In the genomic region with DNA sequence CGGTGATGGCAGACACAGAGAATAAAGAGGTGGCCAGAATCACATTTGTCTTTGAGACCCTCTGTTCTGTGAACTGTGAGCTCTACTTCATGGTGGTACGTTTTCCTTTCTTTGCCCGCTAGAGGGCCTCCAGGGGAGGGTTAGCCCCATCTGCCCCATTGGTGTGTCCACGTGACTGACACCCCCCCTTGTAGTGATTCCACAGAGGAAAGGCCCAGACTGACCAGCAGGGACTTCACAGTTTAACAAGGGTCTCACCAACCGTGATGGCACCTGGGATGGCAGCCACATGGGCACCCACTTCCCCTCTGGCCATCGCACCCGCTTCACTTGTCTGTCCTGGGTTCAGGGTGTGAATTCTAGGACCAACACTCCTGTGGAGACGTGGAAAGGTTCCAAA, we compare ENCODE assay signal across 13 cellular contexts. TPM values are rescaled to one million over a fixed set of nuclear protein-coding genes. Genes with fewer than 3 reads are reported as not detected.
DNase-seq lines count a peak whose midpoint lies in the region; ATAC-seq and TF ChIP-seq lines count a peak whose summit lies in the region.
"Had no signal": no experiment of that assay in that cellular context is flagged by ENCODE, and none has a peak within 500 bp of the region (broad histone marks: within the 10 kb centered on the region; RNA-seq: fewer than 3 reads in every experiment).

No MANE protein-coding gene starts in this region.

- CTCF ChIA-PET in CD8-positive, alpha-beta memory T cell (lab: Charles Lee), result no interaction called here

- peaks cover 0 to 22% (median 3%) of the 10 kb centered on the region in 3 donors for H3K36me3 Mint-ChIP-seq in CD8-positive, alpha-beta memory T cell

- H3K27me3 Mint-ChIP-seq in CD8-positive, alpha-beta memory T cell, result no peaks in the 10 kb centered on the region
- H3K27me3 Mint-ChIP-seq: activated CD4-positive, alpha-beta T cell treated with anti-CD3 and anti-CD28 coated beads, Interleukin-2, amount 10 ng/mL, durations not matched to agents 7 days and 5 days had no signal

- H3K4me1 Mint-ChIP-seq in CD8-positive, alpha-beta memory T cell, result no peaks in the 10 kb centered on the region

- H3K9me3 Mint-ChIP-seq in CD8-positive, alpha-beta memory T cell, result no peaks in the 10 kb centered on the region
- H3K9me3 Mint-ChIP-seq: activated CD4-positive, alpha-beta T cell treated with anti-CD3 and anti-CD28 coated beads, Interleukin-2, amount 10 ng/mL, durations not matched to agents 7 days and 5 days; nephron progenitor cell had no signal

- no peak overlapping the region for H3K4me2 ChIP-seq in Karpas-422 (ENCODE audit: low read depth, low read length, poor library complexity, severe bottlenecking)
- no peak overlapping the region for H3K4me2 ChIP-seq in osteoblast (ENCODE audit: insufficient read depth, low read length)

- H3K27me3 ChIP-seq in Karpas-422 (ENCODE audit: low read length) (no peaks in the 10 kb centered on the region), osteoblast (ENCODE audit: insufficient read depth, low read length) (no peaks in the 10 kb centered on the region)
- H3K27me3 ChIP-seq in CD8-positive, alpha-beta memory T cell (ENCODE audit: insufficient read depth, low read length, poor library complexity, severe bottlenecking), result no peaks in the 10 kb centered on the region

- no peaks in the 10 kb centered on the region for H3K9me2 ChIP-seq in Karpas-422 (replicated peaks; ENCODE audit: insufficient read depth, low read length)

- H3K4me3 Mint-ChIP-seq in CD8-positive, alpha-beta memory T cell, result no peak overlapping the region
- H3K4me3 Mint-ChIP-seq: activated CD4-positive, alpha-beta T cell treated with anti-CD3 and anti-CD28 coated beads, Interleukin-2, amount 10 ng/mL, durations not matched to agents 7 days and 5 days; nephron progenitor cell had no signal

- peak; percentile 59; the same call in 1 of the 2 replicates for TF ChIP-seq CTCF in GM12874 (IDR thresholded peaks at IDR 0.05; ENCODE audit: insufficient read depth, low read depth, low read length)
- peak; percentile 19 for TF ChIP-seq CTCF in choroid plexus epithelial cell (conservative IDR thresholded peaks at IDR 0.05; ENCODE audit: low read depth, low read length)
- TF ChIP-seq CTCF in osteoblast (IDR thresholded peaks at IDR 0.05; ENCODE audit: extremely low read depth, low read depth, low read length), result peak; percentile 38

- H3K4me3 ChIP-seq in Karpas-422 (ENCODE audit: low read length) (no peak overlapping the region), choroid plexus epithelial cell (ENCODE audit: low read depth, low read length) (no peak overlapping the region), osteoblast (ENCODE audit: insufficient read depth, low read length) (no peak overlapping the region)
- no peak overlapping the region for H3K4me3 ChIP-seq in CD8-positive, alpha-beta memory T cell (ENCODE audit: low read length)

- H4K20me1 ChIP-seq in Karpas-422 (ENCODE audit: insufficient read depth, low read depth, low read length) (no peaks in the 10 kb centered on the region), osteoblast (ENCODE audit: insufficient read depth, low read length) (no peaks in the 10 kb centered on the region)

- H3K9me3 ChIP-seq in Karpas-422 (ENCODE audit: low read length) (no peaks in the 10 kb centered on the region), osteoblast (ENCODE audit: low read depth, low read length) (no peaks in the 10 kb centered on the region)
- no peaks in the 10 kb centered on the region for H3K9me3 ChIP-seq in CD8-positive, alpha-beta memory T cell (ENCODE audit: low read length)

- peaks cover 5% of the 10 kb centered on the region for H3K4me1 ChIP-seq in Karpas-422 (ENCODE audit: low read length)
- peaks cover under 1% of the 10 kb centered on the region for H3K4me1 ChIP-seq in osteoblast (ENCODE audit: insufficient read depth, low read length)
- H3K4me1 ChIP-seq in CD8-positive, alpha-beta memory T cell (ENCODE audit: insufficient read depth, low read length), result no peaks in the 10 kb centered on the region

- H3K27ac Mint-ChIP-seq in CD8-positive, alpha-beta memory T cell, result peak overlapping the region in 1 of 8 donors; percentile 21
- H3K27ac Mint-ChIP-seq: activated CD4-positive, alpha-beta T cell treated with anti-CD3 and anti-CD28 coated beads, Interleukin-2, amount 10 ng/mL, durations not matched to agents 7 days and 5 days; nephron progenitor cell had no signal

- no peak overlapping the region for H3K9ac ChIP-seq in Karpas-422 (ENCODE audit: low read length)

- H3K36me3 ChIP-seq in Karpas-422 (ENCODE audit: insufficient read depth, low read length), result no peaks in the 10 kb centered on the region
- H3K36me3 ChIP-seq in osteoblast (ENCODE audit: insufficient read depth, low read length), result no peaks in the 10 kb centered on the region
- H3K36me3 ChIP-seq in CD8-positive, alpha-beta memory T cell (ENCODE audit: insufficient read depth, low read length), result no peaks in the 10 kb centered on the region

- ATAC-seq in HG03025 (IDR thresholded peaks at IDR 0.05; ENCODE audit: low FRiP score, unreplicated experiment), result no peak

- POLR2A ChIA-PET in CD8-positive, alpha-beta memory T cell (lab: Charles Lee), result no interaction called here

- H3K27ac ChIP-seq in Karpas-422 (ENCODE audit: low read length) (no peak overlapping the region), osteoblast (ENCODE audit: low read depth, low read length) (no peak overlapping the region)
- no peak overlapping the region for H3K27ac ChIP-seq in CD8-positive, alpha-beta memory T cell (ENCODE audit: low read depth, low read length)

- H3K79me2 ChIP-seq in Karpas-422 (ENCODE audit: low read length) (no peaks in the 10 kb centered on the region), osteoblast (ENCODE audit: insufficient read depth, low read length) (no peaks in the 10 kb centered on the region)

- H2AFZ ChIP-seq in Karpas-422 (ENCODE audit: low read length) (peak overlapping the region; percentile 34; the same call in 1 of the 2 replicates), osteoblast (ENCODE audit: low read length) (no peak overlapping the region)

- DNase-seq in Karpas-422, result peak; percentile 78
- DNase-seq in choroid plexus epithelial cell (ENCODE audit: low read depth), result no peak
- DNase-seq in osteoblast (ENCODE audit: insufficient read length, low spot score, missing footprints), result no peak
- no peak for DNase-seq in CD8-positive, alpha-beta memory T cell
- DNase-seq in retina, result no peak
- DNase-seq in DMS53 treated with DMSO at 0.1 percent for 48 hours (lab: John Stamatoyannopoulos, UW; ENCODE audit: unreplicated experiment), result no peak
- DNase-seq: activated CD4-positive, alpha-beta T cell treated with anti-CD3 and anti-CD28 coated beads, Interleukin-2, amount 10 ng/mL, durations not matched to agents 7 days and 5 days; COR-L47; NCI-H1436 treated with DMSO at 0.1 percent for 48 hours; NCI-H510A treated with DMSO at 0.1 percent for 48 hours; nephron progenitor cell had no signal

RNA-seq across cellular contexts. Expression of gene SARS1, which starts 22.3 kb away (rescaled TPM):
- 184 and 248 TPM in 2 replicates for total RNA-seq in Karpas-422 (2014; rRNA removed; shearing (Covaris generic); ENCODE audit: low replicate concordance)
- 361 and 392 TPM in 2 replicates for total RNA-seq in osteoblast
- total RNA-seq in CD8-positive, alpha-beta memory T cell, result 100 to 1,000 TPM; 189 to 195 TPM
- 157 TPM for polyA plus RNA-seq in CD8-positive, alpha-beta memory T cell

RNA-seq across cellular contexts. Expression of gene CELSR2, which starts 58.0 kb away (rescaled TPM):
- total RNA-seq in Karpas-422 (2014; rRNA removed; shearing (Covaris generic); ENCODE audit: low replicate concordance), result 0.43 and 1.2 TPM in 2 replicates
- total RNA-seq in osteoblast, result 1.4 and 1.5 TPM in 2 replicates
- total RNA-seq in CD8-positive, alpha-beta memory T cell, result 1 to 10 TPM; 2.7 to 2.8 TPM
- 0.77 TPM for polyA plus RNA-seq in CD8-positive, alpha-beta memory T cell
